ENCODE assay signal across 1 cellular context in genomic region chr12:2803635-2804380, GRCh38.
TF ChIP-seq lines count a peak whose summit lies in the region.

No MANE protein-coding gene starts in this region.

TF ChIP-seq in HepG2, 621 proteins besides CTCF, POLR2A, EP300 and RAD21:
- TF ChIP-seq RBAK (CRISPR knock-in tag; IDR thresholded peaks at IDR 0.05) (no peak), ZSCAN21 (CRISPR knock-in tag; IDR thresholded peaks at IDR 0.05; ENCODE audit: borderline replicate concordance) (no peak), POLR2G (IDR thresholded peaks at IDR 0.05; ENCODE audit: low read depth, low read length) (peak; percentile 4; the same call in 1 of the 2 replicates), ZBED4 (CRISPR knock-in tag; IDR thresholded peaks at IDR 0.05; ENCODE audit: borderline replicate concordance) (no peak)
